In the genomic region with DNA sequence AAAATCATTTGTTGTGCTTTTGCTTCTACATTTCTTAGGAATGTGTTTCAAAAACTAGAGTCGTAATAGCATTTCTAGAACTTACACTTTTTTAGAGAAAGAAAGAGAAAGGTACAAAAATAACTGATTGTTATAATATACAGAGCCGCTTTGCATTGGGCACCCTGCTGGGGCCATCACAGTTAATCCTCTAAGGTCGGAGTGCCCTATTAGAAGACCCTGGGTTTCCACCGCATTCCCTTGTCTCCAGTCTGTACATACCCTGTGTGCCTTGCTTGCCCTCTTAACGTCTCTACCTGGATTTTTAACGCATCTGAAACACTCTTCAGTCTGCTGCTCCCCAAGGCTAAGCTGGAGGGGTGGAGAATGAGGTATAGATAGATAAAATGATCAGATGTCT, we compare ENCODE assay signal across 6 cellular contexts. TPM values are rescaled to one million over a fixed set of nuclear protein-coding genes. Genes with fewer than 3 reads are reported as not detected.
DNase-seq lines count a peak whose midpoint lies in the region; ATAC-seq and TF ChIP-seq lines count a peak whose summit lies in the region.

No MANE protein-coding gene starts in this region.

- no peaks in the 10 kb centered on the region for H3K27me3 ChIP-seq in Panc1 (ENCODE audit: control insufficient read depth, insufficient read depth, low read length)
- no peaks in the 10 kb centered on the region for H3K27me3 ChIP-seq in kidney epithelial cell (ENCODE audit: control insufficient read depth, insufficient read depth, low read length)

- ATAC-seq in Panc1 = no peak
- no peak for ATAC-seq in GM18502 (IDR thresholded peaks at IDR 0.05; ENCODE audit: poor library complexity, unreplicated experiment)

- H3K36me3 ChIP-seq in Panc1 (ENCODE audit: control insufficient read depth, insufficient read depth, low read length) (no peaks in the 10 kb centered on the region; the same call in none of the 2 replicates), kidney epithelial cell (ENCODE audit: control insufficient read depth, insufficient read depth, low read length) (no peaks in the 10 kb centered on the region)

- intact Hi-C loops in Panc1 (cut with micrococcal nuclease; ENCODE audit: unreplicated experiment) = no loop called here

- H3K4me1 ChIP-seq in Panc1 (ENCODE audit: control insufficient read depth, insufficient read depth, low read length) = peaks cover 9% of the 10 kb centered on the region; the same call in 1 of the 2 replicates

- BruUV-seq in Panc1 (replicated peaks; lab: Mats Ljungman, UMichigan) = TSS peak; percentile 54

- peak overlapping the region; percentile 81; the same call in 1 of the 2 replicates for H3K27ac ChIP-seq in Panc1 (ENCODE audit: low read length)

- CTCF ChIA-PET in Panc1 (lab: Charles Lee) = no interaction called here

- no peaks in the 10 kb centered on the region for H3K9me3 ChIP-seq in Panc1 (ENCODE audit: control insufficient read depth, insufficient read depth, low read depth, low read length)

- TF ChIP-seq CTCF in Panc1 (IDR thresholded peaks at IDR 0.05) (no peak), kidney epithelial cell (IDR thresholded peaks at IDR 0.05; ENCODE audit: insufficient read depth, low read length, poor library complexity, severe bottlenecking) (no peak)

- in situ Hi-C loops in Panc1 (cut with HindIII; ENCODE audit: low pct_unique_long_range_greater_than_20kb, low sequenced_read_pairs) = no loop called here

- DNase-seq in COR-L47 (lab: John Stamatoyannopoulos, UW) (peak; percentile 5), Panc1 (ENCODE audit: low read depth, low spot score) (no peak), kidney epithelial cell (ENCODE audit: low read depth) (no peak), H4 (ENCODE audit: low spot score) (no peak), pons (ENCODE audit: low spot score) (no peak)

- POLR2A ChIA-PET in Panc1 (lab: Charles Lee) = no interaction called here

- peak overlapping the region in 1 of 2 experiments; percentile 66; a peak in 2 of 4 replicates for H3K4me3 ChIP-seq in Panc1 (ENCODE audit: low read depth in 2 of 2, low read length in 2 of 2)
- peak overlapping the region; percentile 79 for H3K4me3 ChIP-seq in kidney epithelial cell (ENCODE audit: low read depth, low read length)

RNA-seq across cellular contexts. Expression of gene MARVELD2, which starts 1.3 kb away (rescaled TPM):
- total RNA-seq in Panc1 (2021; ENCODE audit: unreplicated experiment) = 17.3 TPM
- 5.5 TPM for polyA plus RNA-seq in Panc1 (2012; ENCODE audit: insufficient read length)
- 27.6 and 28.6 TPM in 2 replicates for total RNA-seq in kidney epithelial cell
- 0.08 and 0.12 TPM in 2 replicates for total RNA-seq in H4 (2014; rRNA removed; shearing (Covaris generic))

RNA-seq across cellular contexts. Expression of gene RAD17, which starts 46.6 kb away (rescaled TPM):
- 41.7 TPM for total RNA-seq in Panc1 (2021; ENCODE audit: unreplicated experiment)
- polyA plus RNA-seq in Panc1 (2012; ENCODE audit: insufficient read length) = 28.9 TPM
- 25.9 and 26.0 TPM in 2 replicates for total RNA-seq in kidney epithelial cell
- total RNA-seq in H4 (2014; rRNA removed; shearing (Covaris generic)) = 14.8 and 17.6 TPM in 2 replicates

RNA-seq across cellular contexts. Expression of gene AK6, which starts 46.9 kb away (rescaled TPM):
- 61.3 TPM for total RNA-seq in Panc1 (2021; ENCODE audit: unreplicated experiment)
- 38.2 TPM for polyA plus RNA-seq in Panc1 (2012; ENCODE audit: insufficient read length)
- 19.5 and 25.9 TPM in 2 replicates for total RNA-seq in kidney epithelial cell
- total RNA-seq in H4 (2014; rRNA removed; shearing (Covaris generic)) = 27.3 and 37.3 TPM in 2 replicates

RNA-seq across cellular contexts. Expression of gene TAF9, which starts 46.9 kb away (rescaled TPM):
- total RNA-seq in Panc1 (2021; ENCODE audit: unreplicated experiment) (142 TPM), kidney epithelial cell (66.9 and 67.2 TPM in 2 replicates)
- polyA plus RNA-seq in Panc1 (2012; ENCODE audit: insufficient read length) = 97.8 TPM
- total RNA-seq in H4 (2014; rRNA removed; shearing (Covaris generic)) = 149 and 164 TPM in 2 replicates

Comparison
In these comparisons a context has a peak if more than half of its experiments do, and no peak if none do; other contexts are left out.
1. RNA of gene MARVELD2, which starts 1.3 kb away (total RNA-seq): 27.6 to 28.6 TPM in kidney epithelial cell and 17.3 TPM in Panc1 (single experiment); 0.08 to 0.12 TPM in H4; every median in the first group is over 10 times any median in the second.